In the genomic region with DNA sequence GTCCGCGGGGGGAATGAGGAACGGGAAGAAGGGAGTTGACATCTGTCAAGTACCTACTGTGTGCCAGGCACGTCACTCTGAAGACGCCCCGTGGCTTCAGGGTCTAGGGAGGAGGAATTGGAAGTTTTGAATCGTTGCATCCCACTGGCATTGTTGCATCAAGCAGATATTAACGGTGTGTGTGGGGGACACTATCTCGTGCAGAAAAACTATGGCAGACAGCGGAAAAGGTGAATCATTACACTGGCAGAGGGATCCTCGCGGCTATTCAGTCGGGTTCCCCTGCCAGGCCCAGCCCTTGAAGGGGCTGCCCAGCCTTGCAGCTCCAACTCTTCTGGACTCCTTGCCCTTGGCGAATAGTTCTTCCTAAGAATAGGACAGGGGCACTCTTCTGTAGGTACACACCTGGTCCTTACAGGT, we compare ENCODE assay signal across 8 cellular contexts. TPM values are rescaled to one million over a fixed set of nuclear protein-coding genes. Genes with fewer than 3 reads are reported as not detected.
DNase-seq lines count a peak whose midpoint lies in the region; ATAC-seq and TF ChIP-seq lines count a peak whose summit lies in the region.

No MANE protein-coding gene starts in this region.

- no peak for TF ChIP-seq POLR2A in lower leg skin (IDR thresholded peaks at IDR 0.05)

- H2AFZ ChIP-seq in OCI-LY7 (ENCODE audit: low read length) = no peak overlapping the region

- no peaks in the 10 kb centered on the region for H3K9me3 ChIP-seq in cardiac muscle cell (ENCODE audit: low read depth)
- H3K9me3 ChIP-seq in upper lobe of right lung = no peaks in the 10 kb centered on the region
- H3K9me3 ChIP-seq in OCI-LY7 (ENCODE audit: low read length) = no peaks in the 10 kb centered on the region

- no peaks in the 10 kb centered on the region for H3K79me2 ChIP-seq in OCI-LY7 (ENCODE audit: insufficient read depth, low read depth, low read length)

- H3K27ac ChIP-seq in cardiac muscle cell = no peak overlapping the region
- H3K27ac ChIP-seq in upper lobe of right lung = no peak overlapping the region
- H3K27ac ChIP-seq in OCI-LY7 (ENCODE audit: low read depth, low read length, poor library complexity, severe bottlenecking) = no peak overlapping the region

- H3K27me3 ChIP-seq in cardiac muscle cell = no peaks in the 10 kb centered on the region
- peaks cover 3% of the 10 kb centered on the region for H3K27me3 ChIP-seq in upper lobe of right lung

- H3K4me3 ChIP-seq in cardiac muscle cell (peak overlapping the region; percentile 51), lower leg skin (ENCODE audit: low read depth, poor library complexity, severe bottlenecking) (peak overlapping the region; percentile 48), upper lobe of right lung (peak overlapping the region; percentile 60), OCI-LY7 (ENCODE audit: low read depth, low read length, poor library complexity, severe bottlenecking) (no peak overlapping the region)

- DNase-seq in cardiac muscle cell (ENCODE audit: low read depth in 1 of 2, low spot score in 1 of 2) (peak in 1 of 2 donors; percentile 17), cardiac septum (ENCODE audit: low spot score) (no peak), amniotic epithelial cell (ENCODE audit: low read depth) (peak; percentile 19), lower leg skin (ENCODE audit: low spot score in 2 of 2) (no peak), upper lobe of right lung (no peak), OCI-M1 (lab: John Stamatoyannopoulos, UW) (no peak), OCI-LY7 (ENCODE audit: low spot score) (no peak), NCI-H82 (lab: John Stamatoyannopoulos, UW) (no peak)

- CTCF ChIA-PET in OCI-LY7 (lab: Charles Lee; ENCODE audit: unreplicated experiment) = no interaction called here

- 16 to 30% methylated on average over 14 of the region's 14 CpGs for WGBS in lower leg skin, 2 donors

- POLR2A ChIA-PET in OCI-LY7 (lab: Charles Lee) = interaction anchor here (0.6 kb wide), 1 partner anchor 508 kb away, joined by 4 read pairs; no protein-coding TSS in a partner anchor

- TF ChIP-seq CTCF in cardiac muscle cell (IDR thresholded peaks at IDR 0.05; ENCODE audit: low read depth, low read length) = no peak
- TF ChIP-seq CTCF in lower leg skin (IDR thresholded peaks at IDR 0.05) = no peak
- no peak for TF ChIP-seq CTCF in upper lobe of right lung (IDR thresholded peaks at IDR 0.05)
- TF ChIP-seq CTCF in OCI-LY7 (conservative IDR thresholded peaks at IDR 0.05; ENCODE audit: low read length) = no peak

- H3K4me2 ChIP-seq in OCI-LY7 (ENCODE audit: low read length) = no peak overlapping the region; the same call in 1 of the 2 replicates

- H3K4me1 ChIP-seq in cardiac muscle cell (ENCODE audit: low read depth) (peaks cover 6% of the 10 kb centered on the region), upper lobe of right lung (peaks cover 9% of the 10 kb centered on the region), OCI-LY7 (ENCODE audit: insufficient read depth, low read length, poor library complexity, severe bottlenecking) (no peaks in the 10 kb centered on the region)

- ATAC-seq in upper lobe of right lung = no peak

- H3K9me2 ChIP-seq in OCI-LY7 (ENCODE audit: insufficient read depth, low read length) = no peaks in the 10 kb centered on the region

- intact Hi-C loops in cardiac septum (cut with DNase I) = loop anchor here (5.0 kb wide), 1 partner anchor 100 kb away; no protein-coding TSS in a partner anchor
- intact Hi-C loops in lower leg skin (cut with DNase I; ENCODE audit: low total_unique reads) = loop anchor here (1.0 kb wide), 1 partner anchor 24 kb away; no protein-coding TSS in a partner anchor
- intact Hi-C loops in upper lobe of right lung (cut with DNase I) = no loop called here
- intact Hi-C loops in OCI-LY7 (cut with micrococcal nuclease; ENCODE audit: unreplicated experiment) = no loop called here

- H3K36me3 ChIP-seq in cardiac muscle cell (no peaks in the 10 kb centered on the region), upper lobe of right lung (no peaks in the 10 kb centered on the region), OCI-LY7 (ENCODE audit: insufficient read depth, low read length) (no peaks in the 10 kb centered on the region)

- BruUV-seq in OCI-LY7 (replicated peaks; lab: Mats Ljungman, UMichigan) = no TSS peak

- no peaks in the 10 kb centered on the region for H4K20me1 ChIP-seq in OCI-LY7 (ENCODE audit: insufficient read depth, low read length)

RNA-seq across cellular contexts. Expression of a gene that starts 1.0 kb away (rescaled TPM):
- 8.8 and 13.6 TPM in 2 replicates for total RNA-seq in cardiac muscle cell
- polyA plus RNA-seq in cardiac muscle cell = 7.5 and 8.8 TPM in 2 replicates
- 1.4 TPM for total RNA-seq in cardiac septum
- total RNA-seq in lower leg skin = 1 to 10 TPM in 2 of 4 donors, under 1 TPM in 2; 0.27 to 2.8 (median 0.78) TPM
- 5.7 TPM for total RNA-seq in upper lobe of right lung
- total RNA-seq in OCI-LY7 (2014; rRNA removed; shearing (Covaris generic)) = 0.03 TPM in 1 of 2 replicates, not detected in the other
- 2.1 and 3.0 TPM in 2 replicates for total RNA-seq in OCI-LY7 (2022)

RNA-seq across cellular contexts. Expression of a gene that starts 53.6 kb away (rescaled TPM):
- total RNA-seq in cardiac muscle cell = 10.4 and 23.5 TPM in 2 replicates
- 5.7 and 6.0 TPM in 2 replicates for polyA plus RNA-seq in cardiac muscle cell
- total RNA-seq in cardiac septum = 3.2 TPM
- total RNA-seq in lower leg skin = 10 to 100 TPM; 16.2 to 47.4 (median 30.6) TPM
- total RNA-seq in upper lobe of right lung = 6.4 TPM
- not detected in 2 replicates for total RNA-seq in OCI-LY7 (2014; rRNA removed; shearing (Covaris generic))
- total RNA-seq in OCI-LY7 (2022) = not detected in 2 replicates

Comparison
In these comparisons a context has a peak if more than half of its experiments do, and no peak if none do; other contexts are left out.
1. intact Hi-C loops: an anchor here in cardiac septum (5.0 kb wide) and lower leg skin (1.0 kb wide); none called in upper lobe of right lung and OCI-LY7.